Comparison of ENCODE assay signal across 13 cellular contexts in genomic region chr1:8986814-8987190, GRCh38. TPM values are rescaled to one million over a fixed set of nuclear protein-coding genes. Genes with fewer than 3 reads are reported as not detected.
DNase-seq lines count a peak whose midpoint lies in the region; ATAC-seq, FAIRE-seq and TF ChIP-seq lines count a peak whose summit lies in the region.
"Had no signal": no experiment of that assay in that cellular context is flagged by ENCODE, and none has a peak within 500 bp of the region (broad histone marks: within the 10 kb centered on the region; RNA-seq: fewer than 3 reads in every experiment).

No MANE protein-coding gene starts in this region.

- no peaks in the 10 kb centered on the region for H3K9me3 Mint-ChIP-seq in activated T-helper 2 cell treated with anti-CD3 and anti-CD28 coated beads, Interferon-gamma antibody, Interleukin-2, Interleukin-4, amounts not matched to agents 10 μg/mL and 5 μg/mL and 100 μg/mL, durations not matched to agents 14 hours and 24 hours and 36 hours

- H2AFZ ChIP-seq in PC-9, result no peak overlapping the region

- POLR2A ChIA-PET in A549 (lab: Yijun Ruan, JAX), result no interaction called here
- POLR2A ChIA-PET in PC-9 (lab: Charles Lee; ENCODE audit: unreplicated experiment), result interaction anchor here (0.6 kb wide), 2 partner anchors 113 kb away, joined by 3 read pairs; no protein-coding TSS in a partner anchor

- peak overlapping the region; percentile 71 for H3K27ac Mint-ChIP-seq in activated T-helper 2 cell treated with anti-CD3 and anti-CD28 coated beads, Interferon-gamma antibody, Interleukin-2, Interleukin-4, amounts not matched to agents 10 μg/mL and 5 μg/mL and 100 μg/mL, durations not matched to agents 14 hours and 24 hours and 36 hours

- ATAC-seq in A549, result no peak
- no peak for ATAC-seq in GM19035 (IDR thresholded peaks at IDR 0.05; ENCODE audit: unreplicated experiment)

- H3K4me3 Mint-ChIP-seq in activated T-helper 2 cell treated with anti-CD3 and anti-CD28 coated beads, Interferon-gamma antibody, Interleukin-2, Interleukin-4, amounts not matched to agents 10 μg/mL and 5 μg/mL and 100 μg/mL, durations not matched to agents 14 hours and 24 hours and 36 hours (ENCODE audit: low read depth), result peak overlapping the region; percentile 24

- DNase-seq in A549 (ENCODE audit: low read depth in 1 of 2, low spot score in 1 of 2) (no peak), SHP77 treated with DMSO at 0.1 percent for 48 hours (lab: John Stamatoyannopoulos, UW) (no peak), HAP-1 (ENCODE audit: low spot score in 2 of 2) (no peak), PC-9 (no peak)
- no peak for DNase-seq in activated T-helper 2 cell treated with anti-CD3 and anti-CD28 coated beads, Interferon-gamma antibody, Interleukin-2, Interleukin-4, amounts not matched to agents 10 μg/mL and 5 μg/mL and 100 μg/mL, durations not matched to agents 14 hours and 24 hours and 36 hours (ENCODE audit: low spot score)
- DNase-seq: NCI-H1048, NCI-H510A had no signal

- BruUV-seq in PC-9 (replicated peaks; lab: Mats Ljungman, UMichigan), result no TSS peak

- H3K4me1 ChIP-seq in A549 (peaks cover 31% of the 10 kb centered on the region), DOHH2 (ENCODE audit: control insufficient read depth, low read length) (peaks cover 82% of the 10 kb centered on the region), HAP-1 (no peaks in the 10 kb centered on the region), PC-9 (replicated peaks; ENCODE audit: insufficient read depth) (peaks cover 6% of the 10 kb centered on the region; the same call in 1 of the 2 replicates)

- H3K4me2 ChIP-seq in A549, result peak overlapping the region; percentile 63
- H3K4me2 ChIP-seq in DOHH2 (ENCODE audit: low read length), result peak overlapping the region; percentile 66
- H3K4me2 ChIP-seq in PC-9, result no peak overlapping the region; the same call in 1 of the 2 replicates

- CTCF ChIA-PET in A549 (lab: Yijun Ruan, JAX) (interaction anchor here (0.9 to 9.0 kb wide), 10 partner anchors 11 to 130 kb away, joined by 3 to 103 read pairs (median 4); no protein-coding TSS in a partner anchor), PC-9 (lab: Charles Lee) (interaction anchor here (1.2 kb wide), 2 partner anchors 18 to 24 kb away, joined by 4 read pairs; no protein-coding TSS in a partner anchor)

- TF ChIP-seq CTCF in A549 (IDR thresholded peaks at IDR 0.05) (no peak), DOHH2 (IDR thresholded peaks at IDR 0.05; ENCODE audit: low read depth, low read length, poor library complexity, severe bottlenecking) (no peak), PC-9 (conservative IDR thresholded peaks at IDR 0.05) (no peak)

- TF ChIP-seq POLR2A in A549 (IDR thresholded peaks at IDR 0.05; ENCODE audit: low read length), result no peak

- H3K9me3 ChIP-seq in A549 (no peaks in the 10 kb centered on the region), DOHH2 (ENCODE audit: control insufficient read depth, insufficient read depth, low read length) (no peaks in the 10 kb centered on the region), HAP-1 (no peaks in the 10 kb centered on the region), PC-9 (ENCODE audit: insufficient read depth, low read depth) (no peaks in the 10 kb centered on the region)

- no peaks in the 10 kb centered on the region for H3K36me3 ChIP-seq in DOHH2 (ENCODE audit: control insufficient read depth, low read length)
- H3K36me3 ChIP-seq in HAP-1 (replicated peaks), result no peaks in the 10 kb centered on the region
- no peaks in the 10 kb centered on the region for H3K36me3 ChIP-seq in PC-9 (ENCODE audit: low read depth)

- 89% methylated on average over 10 of the region's 10 CpGs for WGBS in A549 (ENCODE audit: missing lambda C conversion rate)

- H3K9me2 ChIP-seq in DOHH2 (replicated peaks; ENCODE audit: control insufficient read depth, low read length), result no peaks in the 10 kb centered on the region
- H3K9me2 ChIP-seq in PC-9 (ENCODE audit: insufficient read depth), result no peaks in the 10 kb centered on the region

- no peaks in the 10 kb centered on the region for H3K27me3 Mint-ChIP-seq in activated T-helper 2 cell treated with anti-CD3 and anti-CD28 coated beads, Interferon-gamma antibody, Interleukin-2, Interleukin-4, amounts not matched to agents 10 μg/mL and 5 μg/mL and 100 μg/mL, durations not matched to agents 14 hours and 24 hours and 36 hours (ENCODE audit: low read depth)

- peaks cover 28% of the 10 kb centered on the region for H3K4me1 Mint-ChIP-seq in activated T-helper 2 cell treated with anti-CD3 and anti-CD28 coated beads, Interferon-gamma antibody, Interleukin-2, Interleukin-4, amounts not matched to agents 10 μg/mL and 5 μg/mL and 100 μg/mL, durations not matched to agents 14 hours and 24 hours and 36 hours (ENCODE audit: low read depth)

- peak overlapping the region; percentile 79 to 95 for H3K27ac ChIP-seq in A549
- peak overlapping the region; percentile 91 for H3K27ac ChIP-seq in DOHH2 (ENCODE audit: low read depth, low read length)
- peak overlapping the region; percentile 93 for H3K27ac ChIP-seq in layer of hippocampus (ENCODE audit: low read depth, low read length)
- H3K27ac ChIP-seq in PC-9, result no peak overlapping the region

- H3K27me3 ChIP-seq in DOHH2 (ENCODE audit: control insufficient read depth, low read length), result no peaks in the 10 kb centered on the region
- H3K27me3 ChIP-seq in layer of hippocampus (ENCODE audit: control insufficient read depth, insufficient read depth, low read length), result no peaks in the 10 kb centered on the region
- H3K27me3 ChIP-seq in HAP-1 (ENCODE audit: low read depth), result no peaks in the 10 kb centered on the region
- H3K27me3 ChIP-seq in PC-9 (ENCODE audit: insufficient read depth, low read depth), result no peaks in the 10 kb centered on the region

- no peak for TF ChIP-seq EP300 in A549 (IDR thresholded peaks at IDR 0.05)

- no peak for FAIRE-seq in A549 (lab: Jason Lieb, UNC)

- H3K79me2 ChIP-seq in DOHH2 (ENCODE audit: control insufficient read depth, low read length) (no peaks in the 10 kb centered on the region), PC-9 (ENCODE audit: low read depth) (no peaks in the 10 kb centered on the region)

- H3K36me3 Mint-ChIP-seq in activated T-helper 2 cell treated with anti-CD3 and anti-CD28 coated beads, Interferon-gamma antibody, Interleukin-2, Interleukin-4, amounts not matched to agents 10 μg/mL and 5 μg/mL and 100 μg/mL, durations not matched to agents 14 hours and 24 hours and 36 hours (ENCODE audit: low read depth), result no peaks in the 10 kb centered on the region

- in situ Hi-C loops in HAP-1 (cut with MboI; ENCODE audit: low sequenced_read_pairs), result loop anchor here (5.0 kb wide), 1 partner anchor 70 kb away; no protein-coding TSS in a partner anchor

- H3F3A ChIP-seq in DOHH2 (ENCODE audit: control insufficient read depth, insufficient read depth) (peaks cover 33% of the 10 kb centered on the region), PC-9 (ENCODE audit: insufficient read depth, low read depth) (peaks cover 10% of the 10 kb centered on the region; the same call in 1 of the 2 replicates)

- no peak for TF ChIP-seq RAD21 in A549 (conservative IDR thresholded peaks at IDR 0.05 in 1 of 2, IDR thresholded peaks at IDR 0.05 in 1 of 2)

- no peaks in the 10 kb centered on the region for H4K20me1 ChIP-seq in DOHH2 (ENCODE audit: control insufficient read depth, insufficient read depth, low read depth, low read length)
- H4K20me1 ChIP-seq in PC-9 (ENCODE audit: insufficient read depth), result no peaks in the 10 kb centered on the region

- intact Hi-C loops in activated T-helper 2 cell treated with anti-CD3 and anti-CD28 coated beads, Interferon-gamma antibody, Interleukin-2, Interleukin-4, amounts not matched to agents 10 μg/mL and 5 μg/mL and 100 μg/mL, durations not matched to agents 14 hours and 24 hours and 36 hours (cut with micrococcal nuclease), result loop anchor here (5.0 kb wide), 1 partner anchor 40 kb away; the partner anchor contains the start of gene CA6
- intact Hi-C loops in PC-9 (cut with micrococcal nuclease; ENCODE audit: unreplicated experiment), result loop anchor here (1.0 to 10.0 kb wide), 5 partner anchors 24 to 1022 kb away; partner anchors contain the start of gene PARK7

- H3K4me3 ChIP-seq in A549 (no peak overlapping the region), DOHH2 (ENCODE audit: low read length) (peak overlapping the region; percentile 62), HAP-1 (no peak overlapping the region), PC-9 (no peak overlapping the region)

TF ChIP-seq in A549, 52 proteins besides CTCF, POLR2A, EP300 and RAD21 (continues in another document):
- TF ChIP-seq ZSCAN20 (CRISPR knock-in tag; IDR thresholded peaks at IDR 0.05) (no peak), ZNF302 (CRISPR knock-in tag; IDR thresholded peaks at IDR 0.05) (no peak), CHD4 (IDR thresholded peaks at IDR 0.05; ENCODE audit: borderline replicate concordance) (no peak), HOXA7 (CRISPR knock-in tag; IDR thresholded peaks at IDR 0.05) (no peak)
- TF ChIP-seq, protein P1, sequence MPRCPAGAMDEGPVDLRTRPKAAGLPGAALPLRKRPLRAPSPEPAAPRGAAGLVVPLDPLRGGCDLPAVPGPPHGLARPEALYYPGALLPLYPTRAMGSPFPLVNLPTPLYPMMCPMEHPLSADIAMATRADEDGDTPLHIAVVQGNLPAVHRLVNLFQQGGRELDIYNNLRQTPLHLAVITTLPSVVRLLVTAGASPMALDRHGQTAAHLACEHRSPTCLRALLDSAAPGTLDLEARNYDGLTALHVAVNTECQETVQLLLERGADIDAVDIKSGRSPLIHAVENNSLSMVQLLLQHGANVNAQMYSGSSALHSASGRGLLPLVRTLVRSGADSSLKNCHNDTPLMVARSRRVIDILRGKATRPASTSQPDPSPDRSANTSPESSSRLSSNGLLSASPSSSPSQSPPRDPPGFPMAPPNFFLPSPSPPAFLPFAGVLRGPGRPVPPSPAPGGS (IDR thresholded peaks at IDR 0.05), result no peak

RNA-seq across cellular contexts. Expression of gene SLC2A7, which starts 39.4 kb away (rescaled TPM):
- polyA plus RNA-seq in A549 (2011; rRNA removed) (not detected in 2 replicates), A549 (2017; fragmentation: RNase III; extraction: RNeasy Plus Mini Kit Qiagen cat#74134 plus additional on column Dnase treatment) (0.05 TPM in 2 of 3 replicates, not detected in the other)
- polyA plus RNA-seq in A549 (2012; cell fraction: cytosol; rRNA removed), result 0.03 TPM in 1 of 2 replicates, not detected in the other
- not detected in 2 replicates for polyA plus RNA-seq in A549 (2012; cell fraction: nucleus; rRNA removed)
- not detected in 2 replicates for polyA minus RNA-seq in A549 (2011; rRNA and poly(A)+ RNA removed)
- not detected in 2 replicates for total RNA-seq in activated T-helper 2 cell treated with anti-CD3 and anti-CD28 coated beads, Interferon-gamma antibody, Interleukin-2, Interleukin-4, amounts not matched to agents 10 μg/mL and 5 μg/mL and 100 μg/mL, durations not matched to agents 14 hours and 24 hours and 36 hours
- not detected in 2 replicates for total RNA-seq in PC-9 (2021)
- total RNA-seq: liver, omental fat pad had no signal
- polyA plus RNA-seq: liver had no signal

RNA-seq across cellular contexts. Expression of gene CA6, which starts 41.1 kb away (rescaled TPM):
- polyA plus RNA-seq in A549 (2011; rRNA removed) (not detected in 2 replicates), A549 (2017; fragmentation: RNase III; extraction: RNeasy Plus Mini Kit Qiagen cat#74134 plus additional on column Dnase treatment) (not detected in 3 replicates)
- polyA plus RNA-seq in A549 (2012; cell fraction: cytosol; rRNA removed), result not detected in 2 replicates
- polyA plus RNA-seq in A549 (2012; cell fraction: nucleus; rRNA removed), result not detected in 2 replicates
- polyA minus RNA-seq in A549 (2011; rRNA and poly(A)+ RNA removed), result not detected in 2 replicates
- 0.37 and 0.41 TPM in 2 replicates for total RNA-seq in activated T-helper 2 cell treated with anti-CD3 and anti-CD28 coated beads, Interferon-gamma antibody, Interleukin-2, Interleukin-4, amounts not matched to agents 10 μg/mL and 5 μg/mL and 100 μg/mL, durations not matched to agents 14 hours and 24 hours and 36 hours
- not detected in 2 replicates for total RNA-seq in PC-9 (2021)
- total RNA-seq: dermis microvascular lymphatic vessel endothelial cell, liver, omental fat pad had no signal
- polyA plus RNA-seq: liver had no signal
